In the genomic region with DNA sequence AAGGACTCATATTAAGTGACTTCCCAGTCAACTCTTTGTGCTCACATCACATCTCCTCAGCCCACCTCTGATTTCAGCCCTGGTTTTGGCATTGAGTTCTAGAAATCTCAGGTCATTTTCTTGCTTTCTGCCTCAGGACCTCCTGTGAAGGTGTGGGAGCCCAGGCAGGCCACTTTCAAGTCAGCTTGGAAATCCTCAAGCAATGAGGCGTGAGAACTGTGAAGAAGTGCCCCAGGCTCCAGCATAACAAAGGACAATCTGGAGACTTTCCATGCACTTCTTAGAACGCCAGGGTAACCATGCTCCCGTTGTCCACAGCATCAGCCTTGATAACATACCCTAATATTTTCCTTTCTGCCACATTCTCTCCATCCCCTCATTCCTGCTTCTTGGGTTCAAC, we compare ENCODE assay signal across 1 cellular context.
TF ChIP-seq lines count a peak whose summit lies in the region.

No MANE protein-coding gene starts in this region.

TF ChIP-seq in GM23338, 12 proteins besides CTCF, POLR2A, EP300 and RAD21 (continued from another document):
- TF ChIP-seq, protein P1, sequence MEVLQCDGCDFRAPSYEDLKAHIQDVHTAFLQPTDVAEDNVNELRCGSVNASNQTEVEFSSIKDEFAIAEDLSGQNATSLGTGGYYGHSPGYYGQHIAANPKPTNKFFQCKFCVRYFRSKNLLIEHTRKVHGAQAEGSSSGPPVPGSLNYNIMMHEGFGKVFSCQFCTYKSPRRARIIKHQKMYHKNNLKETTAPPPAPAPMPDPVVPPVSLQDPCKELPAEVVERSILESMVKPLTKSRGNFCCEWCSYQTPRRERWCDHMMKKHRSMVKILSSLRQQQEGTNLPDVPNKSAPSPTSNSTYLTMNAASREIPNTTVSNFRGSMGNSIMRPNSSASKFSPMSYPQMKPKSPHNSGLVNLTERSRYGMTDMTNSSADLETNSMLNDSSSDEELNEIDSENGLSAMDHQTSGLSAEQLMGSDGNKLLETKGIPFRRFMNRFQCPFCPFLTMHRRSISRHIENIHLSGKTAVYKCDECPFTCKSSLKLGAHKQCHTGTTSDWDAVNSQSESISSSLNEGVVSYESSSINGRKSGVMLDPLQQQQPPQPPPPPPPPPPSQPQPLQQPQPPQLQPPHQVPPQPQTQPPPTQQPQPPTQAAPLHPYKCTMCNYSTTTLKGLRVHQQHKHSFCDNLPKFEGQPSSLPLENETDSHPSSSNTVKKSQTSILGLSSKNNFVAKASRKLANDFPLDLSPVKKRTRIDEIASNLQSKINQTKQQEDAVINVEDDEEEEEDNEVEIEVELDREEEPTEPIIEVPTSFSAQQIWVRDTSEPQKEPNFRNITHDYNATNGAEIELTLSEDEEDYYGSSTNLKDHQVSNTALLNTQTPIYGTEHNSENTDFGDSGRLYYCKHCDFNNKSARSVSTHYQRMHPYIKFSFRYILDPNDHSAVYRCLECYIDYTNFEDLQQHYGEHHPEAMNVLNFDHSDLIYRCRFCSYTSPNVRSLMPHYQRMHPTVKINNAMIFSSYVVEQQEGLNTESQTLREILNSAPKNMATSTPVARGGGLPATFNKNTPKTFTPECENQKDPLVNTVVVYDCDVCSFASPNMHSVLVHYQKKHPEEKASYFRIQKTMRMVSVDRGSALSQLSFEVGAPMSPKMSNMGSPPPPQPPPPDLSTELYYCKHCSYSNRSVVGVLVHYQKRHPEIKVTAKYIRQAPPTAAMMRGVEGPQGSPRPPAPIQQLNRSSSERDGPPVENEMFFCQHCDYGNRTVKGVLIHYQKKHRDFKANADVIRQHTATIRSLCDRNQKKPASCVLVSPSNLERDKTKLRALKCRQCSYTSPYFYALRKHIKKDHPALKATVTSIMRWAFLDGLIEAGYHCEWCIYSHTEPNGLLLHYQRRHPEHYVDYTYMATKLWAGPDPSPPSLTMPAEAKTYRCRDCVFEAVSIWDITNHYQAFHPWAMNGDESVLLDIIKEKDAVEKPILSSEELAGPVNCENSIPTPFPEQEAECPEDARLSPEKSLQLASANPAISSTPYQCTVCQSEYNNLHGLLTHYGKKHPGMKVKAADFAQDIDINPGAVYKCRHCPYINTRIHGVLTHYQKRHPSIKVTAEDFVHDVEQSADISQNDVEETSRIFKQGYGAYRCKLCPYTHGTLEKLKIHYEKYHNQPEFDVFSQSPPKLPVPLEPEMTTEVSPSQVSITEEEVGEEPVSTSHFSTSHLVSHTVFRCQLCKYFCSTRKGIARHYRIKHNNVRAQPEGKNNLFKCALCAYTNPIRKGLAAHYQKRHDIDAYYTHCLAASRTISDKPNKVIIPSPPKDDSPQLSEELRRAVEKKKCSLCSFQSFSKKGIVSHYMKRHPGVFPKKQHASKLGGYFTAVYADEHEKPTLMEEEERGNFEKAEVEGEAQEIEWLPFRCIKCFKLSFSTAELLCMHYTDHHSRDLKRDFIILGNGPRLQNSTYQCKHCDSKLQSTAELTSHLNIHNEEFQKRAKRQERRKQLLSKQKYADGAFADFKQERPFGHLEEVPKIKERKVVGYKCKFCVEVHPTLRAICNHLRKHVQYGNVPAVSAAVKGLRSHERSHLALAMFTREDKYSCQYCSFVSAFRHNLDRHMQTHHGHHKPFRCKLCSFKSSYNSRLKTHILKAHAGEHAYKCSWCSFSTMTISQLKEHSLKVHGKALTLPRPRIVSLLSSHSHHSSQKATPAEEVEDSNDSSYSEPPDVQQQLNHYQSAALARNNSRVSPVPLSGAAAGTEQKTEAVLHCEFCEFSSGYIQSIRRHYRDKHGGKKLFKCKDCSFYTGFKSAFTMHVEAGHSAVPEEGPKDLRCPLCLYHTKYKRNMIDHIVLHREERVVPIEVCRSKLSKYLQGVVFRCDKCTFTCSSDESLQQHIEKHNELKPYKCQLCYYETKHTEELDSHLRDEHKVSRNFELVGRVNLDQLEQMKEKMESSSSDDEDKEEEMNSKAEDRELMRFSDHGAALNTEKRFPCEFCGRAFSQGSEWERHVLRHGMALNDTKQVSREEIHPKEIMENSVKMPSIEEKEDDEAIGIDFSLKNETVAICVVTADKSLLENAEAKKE (CRISPR knock-in tag; IDR thresholded peaks at IDR 0.05) = no peak
- TF ChIP-seq EZH2phosphoT487 (IDR thresholded peaks at IDR 0.05; ENCODE audit: unreplicated experiment) = no peak
